In genomic region chr3:113912551-113913246, GRCh38 we compare ENCODE assay signal across 8 cellular contexts. TPM values are rescaled to one million over a fixed set of nuclear protein-coding genes. Genes with fewer than 3 reads are reported as not detected.
DNase-seq lines count a peak whose midpoint lies in the region; ATAC-seq, FAIRE-seq and TF ChIP-seq lines count a peak whose summit lies in the region.

No MANE protein-coding gene starts in this region.

- no peak overlapping the region for H2AK5ac ChIP-seq in mesenchymal stem cell (ENCODE audit: low read length, severe bottlenecking)

- DNase-seq in BJ (ENCODE audit: low read depth) (no peak), MV-4-11 (lab: John Stamatoyannopoulos, UW) (peak; percentile 33), SKM-1 (lab: John Stamatoyannopoulos, UW; ENCODE audit: unreplicated experiment) (peak; percentile 56), mesenchymal stem cell (peak; percentile 75), occipital lobe (lab: John Stamatoyannopoulos, UW) (no peak)

- ATAC-seq in GM18499 (IDR thresholded peaks at IDR 0.05; ENCODE audit: insufficient read depth, unreplicated experiment) (peak; percentile 82), HG02763 (IDR thresholded peaks at IDR 0.05; ENCODE audit: unreplicated experiment) (peak; percentile 91)

- H2BK12ac ChIP-seq in mesenchymal stem cell (ENCODE audit: low read length in 2 of 2), result no peak overlapping the region

- H3K9me3 ChIP-seq in mesenchymal stem cell (ENCODE audit: control insufficient read depth, low read length), result no peaks in the 10 kb centered on the region

- no peaks in the 10 kb centered on the region for H3K79me1 ChIP-seq in mesenchymal stem cell (replicated peaks; ENCODE audit: low read length, poor library complexity, severe bottlenecking)

- no peak overlapping the region for H4K91ac ChIP-seq in mesenchymal stem cell (ENCODE audit: low read length)

- H3K9ac ChIP-seq in mesenchymal stem cell (ENCODE audit: low read length), result peak overlapping the region; percentile 40

- no peak overlapping the region for H2AFZ ChIP-seq in mesenchymal stem cell (ENCODE audit: low read depth, low read length)

- no peak overlapping the region for H3K27ac ChIP-seq in mesenchymal stem cell (ENCODE audit: low read length, poor library complexity, severe bottlenecking)

- H3K36me3 ChIP-seq in BJ (ENCODE audit: control insufficient read depth, insufficient read depth, low read length) (no peaks in the 10 kb centered on the region), mesenchymal stem cell (ENCODE audit: control insufficient read depth in 1 of 2, insufficient read depth in 2 of 2, low read depth in 1 of 2, low read length in 2 of 2) (no peaks in the 10 kb centered on the region)

- no peak overlapping the region for H3K23ac ChIP-seq in mesenchymal stem cell (ENCODE audit: low read length in 2 of 2)

- FAIRE-seq in colon (lab: Jason Lieb, UNC), result peak; percentile 90

- no peak overlapping the region for H3K18ac ChIP-seq in mesenchymal stem cell (ENCODE audit: low read depth in 1 of 2, low read length in 2 of 2)

- H3K4me2 ChIP-seq in mesenchymal stem cell (ENCODE audit: low read length, poor library complexity, severe bottlenecking), result no peak overlapping the region

- H4K8ac ChIP-seq in mesenchymal stem cell (ENCODE audit: low read length), result no peak overlapping the region

- no peaks in the 10 kb centered on the region for H3K4me1 ChIP-seq in mesenchymal stem cell (ENCODE audit: control insufficient read depth, insufficient read depth, low read depth, low read length)

- TF ChIP-seq CTCF in BJ (IDR thresholded peaks at IDR 0.05; ENCODE audit: insufficient read depth, low read depth, low read length), result peak; percentile 69

- WGBS in mesenchymal stem cell, result 25% methylated on average over 2 of the region's 3 CpGs

- H2BK15ac ChIP-seq in mesenchymal stem cell (ENCODE audit: low read depth, poor library complexity, severe bottlenecking), result no peak overlapping the region

- H2BK5ac ChIP-seq in mesenchymal stem cell (ENCODE audit: low read depth, low read length, poor library complexity, severe bottlenecking), result no peak overlapping the region

- POLR2A ChIA-PET in BJ (lab: Charles Lee), result no interaction called here

- H3K4me3 ChIP-seq in BJ (ENCODE audit: low read depth, low read length) (no peak overlapping the region), mesenchymal stem cell (ENCODE audit: insufficient read depth in 1 of 2, low read depth in 1 of 2, low read length in 2 of 2) (peak overlapping the region in 1 of 2 experiments; percentile 49)

- H3K14ac ChIP-seq in mesenchymal stem cell (ENCODE audit: low read length in 2 of 2), result no peak overlapping the region

- CTCF ChIA-PET in BJ (lab: Yijun Ruan, JAX), result interaction anchor here (0.6 to 3.5 kb wide), 8 partner anchors 10 to 177 kb away, joined by 3 to 39 read pairs (median 6); partner anchors contain the start of gene GRAMD1C

- H3K4ac ChIP-seq in mesenchymal stem cell (ENCODE audit: low read depth in 1 of 2, low read length in 2 of 2), result peak overlapping the region in 1 of 2 experiments; percentile 51

- H2BK120ac ChIP-seq in mesenchymal stem cell (ENCODE audit: low read depth, low read length), result no peak overlapping the region

- no peaks in the 10 kb centered on the region for H3K27me3 ChIP-seq in BJ (ENCODE audit: control insufficient read depth, insufficient read depth, low read length)
- no peaks in the 10 kb centered on the region for H3K27me3 ChIP-seq in mesenchymal stem cell (ENCODE audit: control insufficient read depth in 1 of 2, insufficient read depth in 1 of 2, low read length in 2 of 2)

RNA-seq across cellular contexts. Expression of gene ZDHHC23, which starts 35.1 kb away (rescaled TPM):
- polyA plus RNA-seq in BJ (2011; rRNA removed), result 2.1 and 2.5 TPM in 2 replicates
- 1.6 and 3.1 TPM in 2 replicates for polyA minus RNA-seq in BJ (2011; rRNA and poly(A)+ RNA removed)
- 0.11 TPM for polyA plus RNA-seq in mesenchymal stem cell (2013, experiment 1 of 2)
- polyA plus RNA-seq in mesenchymal stem cell (2013, experiment 2 of 2), result 0.23 TPM
- total RNA-seq in occipital lobe, result 12.2 TPM

Comparison
In these comparisons a context has a peak if more than half of its experiments do, and no peak if none do; other contexts are left out.
1. DNase-seq: peak in MV-4-11 (single experiment), SKM-1 (single experiment) and mesenchymal stem cell (single experiment); none in BJ (single experiment) and occipital lobe (single experiment).